ENCODE assay signal across 8 cellular contexts in the genomic region with DNA sequence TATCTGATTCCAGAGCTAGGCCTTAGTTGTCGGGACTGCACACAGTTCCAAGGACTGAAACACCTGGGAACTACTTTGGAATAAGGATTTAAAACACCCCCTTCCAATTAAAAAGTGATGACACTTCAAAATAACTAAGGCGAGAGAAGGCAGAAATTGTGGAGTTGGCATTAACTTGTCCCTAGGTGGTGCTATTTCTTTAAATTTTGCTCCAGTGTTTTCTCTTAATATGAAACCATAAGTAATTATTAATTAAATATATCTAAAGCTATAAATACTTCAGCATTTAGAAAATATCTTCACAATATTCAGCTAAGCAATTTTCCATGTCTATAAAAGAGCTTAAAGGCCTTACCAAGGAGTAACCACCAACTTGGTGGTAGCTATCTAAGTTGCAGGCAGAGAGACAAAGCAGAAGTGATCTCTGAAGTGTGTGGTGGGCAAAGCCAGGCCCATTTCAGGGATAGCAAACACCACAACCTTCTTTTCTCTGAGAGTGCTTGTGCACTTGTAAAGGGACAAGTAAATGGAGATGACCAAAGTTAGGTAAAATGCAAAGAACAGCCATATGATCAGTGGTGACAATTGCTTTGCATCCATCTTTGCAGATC.
A peak's percentile ranks its signal among the peaks of the same experiment; 100 is the strongest.
DNase-seq lines count a peak whose midpoint lies in the region; ATAC-seq and TF ChIP-seq lines count a peak whose summit lies in the region.

No MANE protein-coding gene starts in this region.

- no peaks in the 10 kb centered on the region for H3K79me1 ChIP-seq in IMR-90 (ENCODE audit: low read depth in 1 of 2, low read length in 2 of 2)

- H3K4me3 ChIP-seq in CD8-positive, alpha-beta memory T cell (ENCODE audit: low read length) = no peak overlapping the region
- H3K4me3 ChIP-seq in IMR-90 (ENCODE audit: insufficient read depth, low read depth, low read length) = no peak overlapping the region
- H3K4me3 ChIP-seq in epithelial cell of proximal tubule (ENCODE audit: low read depth, low read length) = no peak overlapping the region

- H4K5ac ChIP-seq in IMR-90 (ENCODE audit: low read depth, low read length) = peak overlapping the region; percentile 30; the same call in 1 of the 2 replicates

- TF ChIP-seq POLR2A in IMR-90 (IDR thresholded peaks at IDR 0.05; ENCODE audit: low read depth, low read length) = no peak

- no peaks in the 10 kb centered on the region for H4K20me1 ChIP-seq in IMR-90 (ENCODE audit: insufficient read depth, low read length)

- H3K27ac ChIP-seq in CD8-positive, alpha-beta memory T cell (ENCODE audit: low read depth, low read length) = no peak overlapping the region
- H3K27ac ChIP-seq in IMR-90 (ENCODE audit: insufficient read depth, low read length) = no peak overlapping the region

- dilution Hi-C loops in IMR-90 (cut with HindIII; ENCODE audit: low sequenced_read_pairs, unreplicated experiment) = no loop called here

- TF ChIP-seq CTCF in IMR-90 (conservative IDR thresholded peaks at IDR 0.05; ENCODE audit: low read depth, low read length) (peak; percentile 68), epithelial cell of proximal tubule (conservative IDR thresholded peaks at IDR 0.05; ENCODE audit: low read depth, low read length) (peak; percentile 66), progenitor cell of endocrine pancreas (IDR thresholded peaks at IDR 0.05; ENCODE audit: unreplicated experiment) (peak; percentile 77)

- intact Hi-C loops in IMR-90 (cut with micrococcal nuclease) = loop anchor here (1.0 to 10.0 kb wide), 4 partner anchors 79 to 265 kb away; no protein-coding TSS in a partner anchor

- no peak overlapping the region for H3K14ac ChIP-seq in IMR-90 (replicated peaks; ENCODE audit: low read depth, low read length)

- peaks cover 26% of the 10 kb centered on the region for H3K36me3 ChIP-seq in CD8-positive, alpha-beta memory T cell (ENCODE audit: insufficient read depth, low read length)
- no peaks in the 10 kb centered on the region for H3K36me3 ChIP-seq in IMR-90 (ENCODE audit: control insufficient read depth, insufficient read depth, low read length)

- H3K4me1 ChIP-seq in CD8-positive, alpha-beta memory T cell (ENCODE audit: insufficient read depth, low read length) = peaks cover 19% of the 10 kb centered on the region
- peaks cover 3% of the 10 kb centered on the region for H3K4me1 ChIP-seq in IMR-90 (ENCODE audit: control insufficient read depth, insufficient read depth, low read length)

- peak; percentile 67 for TF ChIP-seq RAD21 in IMR-90 (IDR thresholded peaks at IDR 0.05; ENCODE audit: low read length)

- peaks cover 26 to 44% (median 38%) of the 10 kb centered on the region in 3 donors for H3K4me1 Mint-ChIP-seq in CD8-positive, alpha-beta memory T cell
- H3K4me1 Mint-ChIP-seq in progenitor cell of endocrine pancreas (ENCODE audit: low read depth) = peaks cover 2% of the 10 kb centered on the region

- H2AK5ac ChIP-seq in IMR-90 (ENCODE audit: low read depth, low read length) = peak overlapping the region; percentile 88; the same call in 1 of the 2 replicates

- H3K4me2 ChIP-seq in IMR-90 (ENCODE audit: low read depth, low read length) = no peak overlapping the region

- H3K9ac ChIP-seq in IMR-90 (ENCODE audit: low read depth, low read length) = no peak overlapping the region

- H3K27ac Mint-ChIP-seq in CD8-positive, alpha-beta memory T cell = peak overlapping the region in 7 of 8 donors; percentile 14 to 82 (median 75)
- H3K27ac Mint-ChIP-seq in progenitor cell of endocrine pancreas = no peak overlapping the region

- H3K4ac ChIP-seq in IMR-90 (ENCODE audit: low read depth, low read length) = 0 out of 2 replicates have a peak overlapping the region, but pooled peaks have one; percentile 58

- H4K8ac ChIP-seq in IMR-90 (ENCODE audit: low read depth in 2 of 2, low read length in 2 of 2) = no peak overlapping the region

- no peak overlapping the region for H2AK9ac ChIP-seq in IMR-90 (replicated peaks; ENCODE audit: low read depth, low read length, poor library complexity)

- 0 out of 2 replicates have a peak overlapping the region, but pooled peaks have one; percentile 50 for H2BK120ac ChIP-seq in IMR-90 (ENCODE audit: low read depth, low read length)

- POLR2A ChIA-PET in CD8-positive, alpha-beta memory T cell (lab: Charles Lee) = interaction anchor here (1.1 to 1.6 kb wide), 2 partner anchors 39 to 197 kb away, joined by 3 to 11 read pairs; partner anchors contain the start of gene ANKRD44
- POLR2A ChIA-PET in IMR-90 (lab: Charles Lee; ENCODE audit: unreplicated experiment) = no interaction called here

- no peak overlapping the region for H4K91ac ChIP-seq in IMR-90 (ENCODE audit: insufficient read depth, low read depth, low read length)

- no peak overlapping the region for H3K4me3 Mint-ChIP-seq in CD8-positive, alpha-beta memory T cell
- H3K4me3 Mint-ChIP-seq in progenitor cell of endocrine pancreas (ENCODE audit: low read depth) = no peak overlapping the region

- no TSS peak for BruUV-seq in IMR-90 (replicated peaks; lab: Mats Ljungman, UMichigan)

- ATAC-seq in GM18511 (IDR thresholded peaks at IDR 0.05; ENCODE audit: unreplicated experiment) = peak; percentile 76
- peak; percentile 56; the same call in 1 of the 2 replicates for ATAC-seq in IMR-90 (ENCODE audit: low read depth)

- no peak overlapping the region for H2AFZ ChIP-seq in IMR-90 (replicated peaks; ENCODE audit: low read length, poor library complexity)

- H3K36me3 Mint-ChIP-seq in CD8-positive, alpha-beta memory T cell = peaks cover 0 to 60% (median 10%) of the 10 kb centered on the region in 3 donors
- no peaks in the 10 kb centered on the region for H3K36me3 Mint-ChIP-seq in progenitor cell of endocrine pancreas (ENCODE audit: insufficient read depth)

- H2BK5ac ChIP-seq in IMR-90 (ENCODE audit: low read depth, low read length, poor library complexity, severe bottlenecking) = no peak overlapping the region

- no peaks in the 10 kb centered on the region for H3K27me3 ChIP-seq in CD8-positive, alpha-beta memory T cell (ENCODE audit: insufficient read depth, low read length, poor library complexity, severe bottlenecking)
- no peaks in the 10 kb centered on the region for H3K27me3 ChIP-seq in IMR-90 (ENCODE audit: control insufficient read depth, insufficient read depth, low read length)

- in situ Hi-C loops in IMR-90 (cut with MboI; ENCODE audit: low sequenced_read_pairs) = loop anchor here (5.0 kb wide), 1 partner anchor 269 kb away; no protein-coding TSS in a partner anchor

- peak in 2 of 5 donors; percentile 29 to 38 for DNase-seq in CD8-positive, alpha-beta memory T cell
- peak; percentile 45 for DNase-seq in IMR-90
- peak; percentile 8 for DNase-seq in SKM-1 (lab: John Stamatoyannopoulos, UW; ENCODE audit: unreplicated experiment)
- no peak for DNase-seq in epithelial cell of proximal tubule (ENCODE audit: low read depth)
- DNase-seq in progenitor cell of endocrine pancreas (ENCODE audit: low spot score, unreplicated experiment) = no peak
- no peak for DNase-seq in activated CD4-positive, alpha-beta T cell treated with anti-CD3 and anti-CD28 coated beads, Interleukin-2, amount 50 U/mL, for 4 hours
- no peak for DNase-seq in ureter (ENCODE audit: low spot score)

- H3K23ac ChIP-seq in IMR-90 (ENCODE audit: low read depth, low read length) = no peak overlapping the region

- no peaks in the 10 kb centered on the region for H3K27me3 Mint-ChIP-seq in CD8-positive, alpha-beta memory T cell
- H3K27me3 Mint-ChIP-seq in progenitor cell of endocrine pancreas = no peaks in the 10 kb centered on the region

- no CpG with 5 or more reads among the region's 2 CpGs for WGBS in IMR-90 (ENCODE audit: extremely low coverage in 2 of 2, insufficient read length in 1 of 2), 2 experiments

- no peak overlapping the region; the same call in 1 of the 2 replicates for H2BK20ac ChIP-seq in IMR-90 (ENCODE audit: low read depth, low read length)

- H3K56ac ChIP-seq in IMR-90 (ENCODE audit: extremely low read depth, insufficient read depth, low read length) = no peak overlapping the region

- no peaks in the 10 kb centered on the region for H3K9me3 ChIP-seq in CD8-positive, alpha-beta memory T cell (ENCODE audit: low read length)
- H3K9me3 ChIP-seq in IMR-90 (ENCODE audit: control insufficient read depth, insufficient read depth, low read length) = no peaks in the 10 kb centered on the region

- no peak overlapping the region for H3K18ac ChIP-seq in IMR-90 (ENCODE audit: low read depth, low read length)

- CTCF ChIA-PET in CD8-positive, alpha-beta memory T cell (lab: Charles Lee) = interaction anchor here (0.7 to 2.6 kb wide), 51 partner anchors 9 to 385 kb away, joined by 3 to 24 read pairs (median 4); partner anchors contain the start of gene ANKRD44
- CTCF ChIA-PET in IMR-90 (lab: Yijun Ruan, JAX) = interaction anchor here (0.6 to 2.6 kb wide), 24 partner anchors 8 to 265 kb away, joined by 3 to 17 read pairs (median 4); partner anchors contain the start of gene ANKRD44

- H3K9me1 ChIP-seq in IMR-90 (ENCODE audit: insufficient read depth, low read length) = no peaks in the 10 kb centered on the region

- H2BK15ac ChIP-seq in IMR-90 (ENCODE audit: low read depth, low read length) = no peak overlapping the region

- H3K9me3 Mint-ChIP-seq in CD8-positive, alpha-beta memory T cell = no peaks in the 10 kb centered on the region
- no peaks in the 10 kb centered on the region for H3K9me3 Mint-ChIP-seq in progenitor cell of endocrine pancreas (ENCODE audit: low read depth)

TF ChIP-seq in IMR-90, 13 proteins besides CTCF, POLR2A, EP300 and RAD21:
- TF ChIP-seq CEBPB (IDR thresholded peaks at IDR 0.05; ENCODE audit: low read depth, low read length) (no peak), MAFK (IDR thresholded peaks at IDR 0.05; ENCODE audit: low read depth, low read length) (peak; percentile 97), SMC3 (IDR thresholded peaks at IDR 0.05; ENCODE audit: low read depth, low read length) (peak; percentile 76)

Comparison
In these comparisons a context has a peak if more than half of its experiments do, and no peak if none do; other contexts are left out.
1. DNase-seq: peak in IMR-90 (single experiment) and SKM-1 (single experiment); none in epithelial cell of proximal tubule (single experiment), progenitor cell of endocrine pancreas (single experiment), activated CD4-positive, alpha-beta T cell treated with anti-CD3 and anti-CD28 coated beads, Interleukin-2, amount 50 U/mL, for 4 hours (0 of 2) and ureter (single experiment).
2. Peak in every context shown above with its lines, with median percentiles within 50 percentile points of each other: CTCF ChIP-seq.